8 cellular contexts compared by ENCODE assay signal in genomic region chr7:94654764-94655561, GRCh38. TPM values are rescaled to one million over a fixed set of nuclear protein-coding genes. Genes with fewer than 3 reads are reported as not detected.
A peak's percentile ranks its signal among the peaks of the same experiment; 100 is the strongest.
DNase-seq lines count a peak whose midpoint lies in the region; ATAC-seq and TF ChIP-seq lines count a peak whose summit lies in the region.

No MANE protein-coding gene starts in this region.

- TF ChIP-seq CTCF in OCI-LY1 (IDR thresholded peaks at IDR 0.05; ENCODE audit: low read length) = no peak
- TF ChIP-seq CTCF in choroid plexus epithelial cell (conservative IDR thresholded peaks at IDR 0.05; ENCODE audit: low read depth, low read length) = no peak
- no peak for TF ChIP-seq CTCF in left lung (IDR thresholded peaks at IDR 0.05)

- no peaks in the 10 kb centered on the region for H3F3A ChIP-seq in OCI-LY1 (ENCODE audit: insufficient read depth, low read length)

- H3K4me1 ChIP-seq in OCI-LY1 (ENCODE audit: insufficient read depth, low read length, severe bottlenecking) = peaks cover 22% of the 10 kb centered on the region
- H3K4me1 ChIP-seq in left lung = peaks cover 0 to 31% of the 10 kb centered on the region in 2 donors

- no peaks in the 10 kb centered on the region for H3K36me3 ChIP-seq in OCI-LY1 (ENCODE audit: insufficient read depth, low read length)
- no peaks in the 10 kb centered on the region for H3K36me3 ChIP-seq in left lung

- H2AFZ ChIP-seq in OCI-LY1 (ENCODE audit: low read length) = 0 out of 2 replicates have a peak overlapping the region, but pooled peaks have one; percentile 4

- H3K9me3 ChIP-seq in OCI-LY1 (ENCODE audit: low read length) (no peaks in the 10 kb centered on the region), left lung (peaks cover 0 to 11% of the 10 kb centered on the region in 2 donors)

- peak overlapping the region; percentile 71 for H3K4me3 ChIP-seq in OCI-LY1 (ENCODE audit: low read depth, low read length, poor library complexity, severe bottlenecking)
- H3K4me3 ChIP-seq in choroid plexus epithelial cell (ENCODE audit: low read depth, low read length) = peak overlapping the region; percentile 82
- peak overlapping the region; percentile 53 to 64 for H3K4me3 ChIP-seq in left lung

- no peaks in the 10 kb centered on the region for H4K20me1 ChIP-seq in OCI-LY1 (ENCODE audit: insufficient read depth, low read length)

- H3K79me2 ChIP-seq in OCI-LY1 (ENCODE audit: insufficient read depth, low read length) = peaks cover 28% of the 10 kb centered on the region

- H3K9me2 ChIP-seq in OCI-LY1 (ENCODE audit: low read depth, low read length) = no peaks in the 10 kb centered on the region

- H3K27me3 ChIP-seq in OCI-LY1 (ENCODE audit: insufficient read depth, low read length) (no peaks in the 10 kb centered on the region), left lung (peaks cover 5 to 63% of the 10 kb centered on the region in 2 donors)

- H3K9ac ChIP-seq in OCI-LY1 (ENCODE audit: low read length) = peak overlapping the region; percentile 71

- H3K27ac ChIP-seq in OCI-LY1 (ENCODE audit: low read depth, low read length, poor library complexity, severe bottlenecking) (no peak overlapping the region), left lung (peak overlapping the region; percentile 59 to 75)

- peak overlapping the region; percentile 78 for H3K4me2 ChIP-seq in OCI-LY1 (ENCODE audit: low read length)

- ATAC-seq in left lung (no peak), GM19452 (IDR thresholded peaks at IDR 0.05; ENCODE audit: unreplicated experiment) (no peak), GM19035 (IDR thresholded peaks at IDR 0.05; ENCODE audit: unreplicated experiment) (no peak)

- peak; percentile 50 for DNase-seq in activated CD8-positive, alpha-beta memory T cell treated with anti-CD3 and anti-CD28 coated beads, Interleukin-2, amount 50 U/mL, for 48 hours
- DNase-seq in activated CD8-positive, alpha-beta memory T cell treated with anti-CD3 and anti-CD28 coated beads, Interleukin-2, amount 50 U/mL, for 4 hours = no peak
- DNase-seq in choroid plexus epithelial cell (ENCODE audit: low read depth) (peak; percentile 58), left lung (peak in 1 of 2 donors; percentile 13), superior temporal gyrus (ENCODE audit: extremely low spot score) (peak; percentile 72)

- intact Hi-C loops in left lung (cut with DNase I) = no loop called here

RNA-seq across cellular contexts. Expression of gene SGCE, which starts 1.0 kb away (rescaled TPM):
- total RNA-seq in left lung = 10 to 100 TPM; 49.9 to 80.1 TPM
